ENCODE assay signal across 25 cellular contexts in the genomic region with DNA sequence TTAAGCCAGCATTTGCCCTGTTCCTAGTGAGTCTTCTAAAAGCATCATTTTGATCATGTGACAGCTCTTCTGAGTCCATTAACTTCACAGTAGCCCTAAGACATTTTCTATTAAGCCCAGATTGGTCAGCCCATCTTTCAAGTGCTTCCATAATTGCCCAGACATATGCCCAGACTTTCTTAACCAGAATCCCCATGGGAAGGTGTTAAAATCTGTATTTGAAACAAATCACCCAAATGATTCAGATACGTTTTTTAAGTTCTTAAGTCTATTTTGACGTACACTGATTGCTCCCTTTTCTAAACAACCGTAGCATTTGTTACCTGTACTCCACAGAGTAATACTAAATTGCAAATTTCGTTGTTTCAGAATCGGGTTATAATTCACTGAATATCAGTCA.
"Had no signal": no experiment of that assay in that cellular context is flagged by ENCODE, and none has a peak within 500 bp of the region (broad histone marks: within the 10 kb centered on the region; RNA-seq: fewer than 3 reads in every experiment).

No MANE protein-coding gene starts in this region.

- ATAC-seq: left colon; left lung; lower lobe of right lung; pancreas; right cardiac atrium; sciatic nerve; stimulated activated naive B cell treated with anti-CD40 and anti-IgM and Interleukin-4, amounts not matched to agents 10 μg/mL and 1 μg/mL and 100 μg/mL, for 72 hours had no signal

- DNase-seq: kidney; left colon; left lung; lower lobe of right lung; mesendoderm; naive B cell; natural killer cell; nucleus accumbens; pancreas; posterior cingulate gyrus; retina; right cardiac atrium; stimulated activated CD4-positive, alpha-beta T cell treated with anti-CD3 and anti-CD28 coated beads, Interleukin-12 subunit alpha, Interleukin-12 subunit beta, amount 100 ng/mL, for 4 hours; stimulated activated CD4-positive, alpha-beta T cell treated with anti-CD3 and anti-CD28 coated beads, Interleukin-4, amount 100 ng/mL, for 1 hour; stimulated activated naive B cell treated with anti-CD40 and anti-IgM and Interleukin-4, amounts not matched to agents 10 μg/mL and 1 μg/mL and 100 μg/mL, for 72 hours; stomach; testis; thyroid gland; transverse colon; upper lobe of left lung had no signal

- H3K27me3 ChIP-seq: left lung, pancreas, stomach, testis, thyroid gland, transverse colon, upper lobe of left lung, vagina had no signal

- H3K27ac ChIP-seq: left lung, lower lobe of right lung, pancreas, prostate gland, skin epidermis, stomach, testis, thyroid gland, transverse colon, upper lobe of left lung, vagina had no signal

- FAIRE-seq: islet of Langerhans, kidney, pancreas had no signal

- H3K36me3 ChIP-seq: left lung, lower lobe of right lung, pancreas, prostate gland, thyroid gland, upper lobe of left lung, vagina had no signal

- H3K4me1 ChIP-seq: left lung, lower lobe of right lung, pancreas, prostate gland, testis, thyroid gland, transverse colon had no signal

- H3K4me3 ChIP-seq: left lung, lower lobe of right lung, pancreas, prostate gland, skin epidermis, stomach, testis, thyroid gland, transverse colon, upper lobe of left lung, vagina had no signal

- H3K9me3 ChIP-seq: lower lobe of right lung, pancreas, prostate gland, stomach, testis, thyroid gland, transverse colon, upper lobe of left lung, vagina had no signal
